Comparison of ENCODE assay signal across 9 cellular contexts in genomic region chr4:11470709-11471441, GRCh38. TPM values are rescaled to one million over a fixed set of nuclear protein-coding genes. Genes with fewer than 3 reads are reported as not detected.
DNase-seq lines count a peak whose midpoint lies in the region; ATAC-seq and TF ChIP-seq lines count a peak whose summit lies in the region.
"Had no signal": no experiment of that assay in that cellular context is flagged by ENCODE, and none has a peak within 500 bp of the region (broad histone marks: within the 10 kb centered on the region; RNA-seq: fewer than 3 reads in every experiment).

No MANE protein-coding gene starts in this region.

- in situ Hi-C loops in IMR-90 (cut with MboI; ENCODE audit: low sequenced_read_pairs), result no loop called here

- no peak overlapping the region for H2BK5ac ChIP-seq in IMR-90 (ENCODE audit: low read depth, low read length, poor library complexity, severe bottlenecking)

- H2AFZ ChIP-seq in IMR-90 (replicated peaks; ENCODE audit: low read length, poor library complexity), result no peak overlapping the region

- H2AK5ac ChIP-seq in IMR-90 (ENCODE audit: low read depth, low read length), result no peak overlapping the region

- H3K9me3 ChIP-seq in IMR-90 (ENCODE audit: control insufficient read depth, insufficient read depth, low read length), result no peaks in the 10 kb centered on the region
- no peaks in the 10 kb centered on the region for H3K9me3 ChIP-seq in esophagus (ENCODE audit: control insufficient read depth in 2 of 2, insufficient read depth in 1 of 2, low read depth in 1 of 2, low read length in 1 of 2)
- no peaks in the 10 kb centered on the region for H3K9me3 ChIP-seq in mucosa of descending colon

- intact Hi-C loops in IMR-90 (cut with micrococcal nuclease), result no loop called here
- intact Hi-C loops in mucosa of descending colon (cut with DNase I, micrococcal nuclease), result no loop called here

- no peak overlapping the region for H4K91ac ChIP-seq in IMR-90 (ENCODE audit: insufficient read depth, low read depth, low read length)

- H2BK15ac ChIP-seq in IMR-90 (ENCODE audit: low read depth, low read length), result no peak overlapping the region

- H4K5ac ChIP-seq in IMR-90 (ENCODE audit: low read depth, low read length), result no peak overlapping the region

- no peak overlapping the region for H3K4ac ChIP-seq in IMR-90 (ENCODE audit: low read depth, low read length)

- H3K36me3 ChIP-seq in IMR-90 (ENCODE audit: control insufficient read depth, insufficient read depth, low read length) (no peaks in the 10 kb centered on the region), esophagus (ENCODE audit: control insufficient read depth in 2 of 2, insufficient read depth in 2 of 2, low read length in 1 of 2) (no peaks in the 10 kb centered on the region), mucosa of descending colon (ENCODE audit: low read depth) (no peaks in the 10 kb centered on the region)

- H3K23ac ChIP-seq in IMR-90 (ENCODE audit: low read depth, low read length), result no peak overlapping the region

- H3K18ac ChIP-seq in IMR-90 (ENCODE audit: low read depth, low read length), result no peak overlapping the region

- no peak overlapping the region for H2BK120ac ChIP-seq in IMR-90 (ENCODE audit: low read depth, low read length)

- no peak overlapping the region for H2AK9ac ChIP-seq in IMR-90 (replicated peaks; ENCODE audit: low read depth, low read length, poor library complexity)

- H3K9ac ChIP-seq in IMR-90 (ENCODE audit: low read depth, low read length), result no peak overlapping the region

- no peaks in the 10 kb centered on the region for H4K20me1 ChIP-seq in IMR-90 (ENCODE audit: insufficient read depth, low read length)

- WGBS in IMR-90 (ENCODE audit: extremely low coverage in 2 of 2, insufficient read length in 1 of 2), 2 experiments, result no CpG with 5 or more reads among the region's 7 CpGs
- WGBS in esophagus, 2 donors, result 48 to 54% methylated on average over 7 of the region's 7 CpGs

- H3K4me2 ChIP-seq in IMR-90 (ENCODE audit: low read depth, low read length), result no peak overlapping the region

- CTCF ChIA-PET in IMR-90 (lab: Yijun Ruan, JAX), result no interaction called here

- H3K27me3 ChIP-seq in IMR-90 (ENCODE audit: control insufficient read depth, insufficient read depth, low read length) (peaks cover 2% of the 10 kb centered on the region; the same call in 1 of the 2 replicates), esophagus (ENCODE audit: control insufficient read depth in 1 of 2, insufficient read depth in 2 of 2, low read length in 2 of 2) (no peaks in the 10 kb centered on the region)

- H4K8ac ChIP-seq in IMR-90 (ENCODE audit: low read depth in 2 of 2, low read length in 2 of 2), result no peak overlapping the region

- H2BK20ac ChIP-seq in IMR-90 (ENCODE audit: low read depth, low read length), result no peak overlapping the region

- no TSS peak for BruUV-seq in IMR-90 (replicated peaks; lab: Mats Ljungman, UMichigan)

- TF ChIP-seq CTCF in IMR-90 (conservative IDR thresholded peaks at IDR 0.05; ENCODE audit: low read depth, low read length) (no peak), mucosa of descending colon (IDR thresholded peaks at IDR 0.05) (no peak)

- no peaks in the 10 kb centered on the region for H3K4me1 ChIP-seq in IMR-90 (ENCODE audit: control insufficient read depth, insufficient read depth, low read length)
- no peaks in the 10 kb centered on the region for H3K4me1 ChIP-seq in esophagus (ENCODE audit: control insufficient read depth in 2 of 2, insufficient read depth in 2 of 2, low read length in 1 of 2)
- no peaks in the 10 kb centered on the region for H3K4me1 ChIP-seq in mucosa of descending colon (ENCODE audit: low read depth)

- POLR2A ChIA-PET in IMR-90 (lab: Charles Lee; ENCODE audit: unreplicated experiment), result no interaction called here

- H3K56ac ChIP-seq in IMR-90 (ENCODE audit: extremely low read depth, insufficient read depth, low read length), result no peak overlapping the region

- no peak for DNase-seq in IMR-90
- DNase-seq in GF-D8 (lab: John Stamatoyannopoulos, UW), result no peak
- DNase-seq in DMS114 treated with DMSO at 0.1 percent for 48 hours (lab: John Stamatoyannopoulos, UW; ENCODE audit: unreplicated experiment), result no peak
- DNase-seq in mucosa of descending colon, result no peak
- DNase-seq: erythroblast had no signal

- no peaks in the 10 kb centered on the region for H3K79me1 ChIP-seq in IMR-90 (ENCODE audit: low read depth in 1 of 2, low read length in 2 of 2)

- H3K9me1 ChIP-seq in IMR-90 (ENCODE audit: insufficient read depth, low read length), result no peaks in the 10 kb centered on the region

- dilution Hi-C loops in IMR-90 (cut with HindIII; ENCODE audit: low sequenced_read_pairs, unreplicated experiment), result no loop called here

- H3K27ac ChIP-seq in IMR-90 (ENCODE audit: insufficient read depth, low read length) (no peak overlapping the region), esophagus (ENCODE audit: low read depth in 2 of 2, low read length in 1 of 2) (peak overlapping the region; percentile 58 to 61)

- TF ChIP-seq POLR2A in GM18505 (IDR thresholded peaks at IDR 0.05; ENCODE audit: borderline replicate concordance, extremely low read depth, insufficient read depth, insufficient read length) (no peak), IMR-90 (IDR thresholded peaks at IDR 0.05; ENCODE audit: low read depth, low read length) (no peak)

- H3K14ac ChIP-seq in IMR-90 (replicated peaks; ENCODE audit: low read depth, low read length), result no peak overlapping the region

- ATAC-seq in GM18505 (IDR thresholded peaks at IDR 0.05; ENCODE audit: unreplicated experiment), result peak; percentile 26
- peak; percentile 31 for ATAC-seq in GM21717 (IDR thresholded peaks at IDR 0.05; ENCODE audit: unreplicated experiment)
- no peak for ATAC-seq in IMR-90 (ENCODE audit: low read depth)
- ATAC-seq in HG03025 (IDR thresholded peaks at IDR 0.05; ENCODE audit: low FRiP score, unreplicated experiment), result no peak
- ATAC-seq in mucosa of descending colon, result no peak

- TF ChIP-seq RAD21 in IMR-90 (IDR thresholded peaks at IDR 0.05; ENCODE audit: low read length), result no peak

- no peak overlapping the region for H3K4me3 ChIP-seq in IMR-90 (ENCODE audit: insufficient read depth, low read depth, low read length)
- no peak overlapping the region for H3K4me3 ChIP-seq in esophagus (ENCODE audit: low read depth in 1 of 2, low read length in 2 of 2)
- no peak overlapping the region for H3K4me3 ChIP-seq in mucosa of descending colon

TF ChIP-seq in IMR-90, 13 proteins besides CTCF, POLR2A, EP300 and RAD21:
- TF ChIP-seq, protein P1, sequence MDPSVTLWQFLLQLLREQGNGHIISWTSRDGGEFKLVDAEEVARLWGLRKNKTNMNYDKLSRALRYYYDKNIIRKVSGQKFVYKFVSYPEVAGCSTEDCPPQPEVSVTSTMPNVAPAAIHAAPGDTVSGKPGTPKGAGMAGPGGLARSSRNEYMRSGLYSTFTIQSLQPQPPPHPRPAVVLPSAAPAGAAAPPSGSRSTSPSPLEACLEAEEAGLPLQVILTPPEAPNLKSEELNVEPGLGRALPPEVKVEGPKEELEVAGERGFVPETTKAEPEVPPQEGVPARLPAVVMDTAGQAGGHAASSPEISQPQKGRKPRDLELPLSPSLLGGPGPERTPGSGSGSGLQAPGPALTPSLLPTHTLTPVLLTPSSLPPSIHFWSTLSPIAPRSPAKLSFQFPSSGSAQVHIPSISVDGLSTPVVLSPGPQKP (IDR thresholded peaks at IDR 0.05; ENCODE audit: borderline replicate concordance, low read depth, low read length), result no peak
- peak; percentile 63 for TF ChIP-seq MAFK (IDR thresholded peaks at IDR 0.05; ENCODE audit: low read depth, low read length)

RNA-seq across cellular contexts. Expression of gene HS3ST1, which starts 42.2 kb away (rescaled TPM):
- total RNA-seq in IMR-90 (2012; rRNA removed) (not detected in 2 replicates), mucosa of descending colon (1 to 10 TPM; 4.0 to 6.3 (median 5.5) TPM)
- polyA plus RNA-seq in IMR-90 (2012; rRNA removed) (0.09 TPM in 1 of 2 replicates, not detected in the other), esophagus (10 to 100 TPM in 1 of 2 donors, 1 to 10 TPM in 1; 2.6 to 14.5 TPM)
- polyA plus RNA-seq in IMR-90 (2012; cell fraction: cytosol; rRNA removed), result 0.01 TPM in 1 of 2 replicates, not detected in the other
- 0.01 TPM in 2 replicates for polyA plus RNA-seq in IMR-90 (2012; cell fraction: nucleus; rRNA removed; ENCODE audit: low replicate concordance)

Comparison
In these comparisons a context has a peak if more than half of its experiments do, and no peak if none do; other contexts are left out.
1. ATAC-seq: peak in GM18505 (single experiment) and GM21717 (single experiment); none in IMR-90 (single experiment), HG03025 (single experiment) and mucosa of descending colon (single experiment).